ENCODE assay signal across 1 cellular context in the genomic region with DNA sequence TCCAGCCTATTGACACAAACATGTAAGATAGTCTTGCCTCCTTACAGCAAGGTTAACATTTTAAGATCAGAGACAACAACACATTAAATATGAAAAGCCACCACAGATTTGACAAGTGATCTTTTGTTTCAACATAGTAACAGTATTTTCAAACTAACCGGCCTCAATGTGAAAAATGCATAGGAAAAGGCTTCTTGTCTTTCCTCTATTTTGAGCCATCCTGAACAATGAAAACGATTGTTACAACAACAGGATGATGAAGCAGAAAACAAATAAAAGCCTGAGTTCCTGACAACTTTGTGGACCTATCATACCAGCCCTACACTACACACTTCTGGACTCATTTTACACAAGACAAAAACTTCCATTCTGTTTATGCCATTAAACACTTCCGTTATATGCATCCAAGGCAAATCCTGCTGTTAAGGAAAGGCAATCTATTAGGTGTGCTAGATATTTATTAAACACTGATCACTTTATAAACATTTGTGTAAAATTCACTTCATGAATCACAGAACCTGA.
TF ChIP-seq lines count a peak whose summit lies in the region.

No MANE protein-coding gene starts in this region.

TF ChIP-seq in HepG2, 621 proteins besides CTCF, POLR2A, EP300 and RAD21 (continued from another document and continues in another):
- TF ChIP-seq, protein P1, sequence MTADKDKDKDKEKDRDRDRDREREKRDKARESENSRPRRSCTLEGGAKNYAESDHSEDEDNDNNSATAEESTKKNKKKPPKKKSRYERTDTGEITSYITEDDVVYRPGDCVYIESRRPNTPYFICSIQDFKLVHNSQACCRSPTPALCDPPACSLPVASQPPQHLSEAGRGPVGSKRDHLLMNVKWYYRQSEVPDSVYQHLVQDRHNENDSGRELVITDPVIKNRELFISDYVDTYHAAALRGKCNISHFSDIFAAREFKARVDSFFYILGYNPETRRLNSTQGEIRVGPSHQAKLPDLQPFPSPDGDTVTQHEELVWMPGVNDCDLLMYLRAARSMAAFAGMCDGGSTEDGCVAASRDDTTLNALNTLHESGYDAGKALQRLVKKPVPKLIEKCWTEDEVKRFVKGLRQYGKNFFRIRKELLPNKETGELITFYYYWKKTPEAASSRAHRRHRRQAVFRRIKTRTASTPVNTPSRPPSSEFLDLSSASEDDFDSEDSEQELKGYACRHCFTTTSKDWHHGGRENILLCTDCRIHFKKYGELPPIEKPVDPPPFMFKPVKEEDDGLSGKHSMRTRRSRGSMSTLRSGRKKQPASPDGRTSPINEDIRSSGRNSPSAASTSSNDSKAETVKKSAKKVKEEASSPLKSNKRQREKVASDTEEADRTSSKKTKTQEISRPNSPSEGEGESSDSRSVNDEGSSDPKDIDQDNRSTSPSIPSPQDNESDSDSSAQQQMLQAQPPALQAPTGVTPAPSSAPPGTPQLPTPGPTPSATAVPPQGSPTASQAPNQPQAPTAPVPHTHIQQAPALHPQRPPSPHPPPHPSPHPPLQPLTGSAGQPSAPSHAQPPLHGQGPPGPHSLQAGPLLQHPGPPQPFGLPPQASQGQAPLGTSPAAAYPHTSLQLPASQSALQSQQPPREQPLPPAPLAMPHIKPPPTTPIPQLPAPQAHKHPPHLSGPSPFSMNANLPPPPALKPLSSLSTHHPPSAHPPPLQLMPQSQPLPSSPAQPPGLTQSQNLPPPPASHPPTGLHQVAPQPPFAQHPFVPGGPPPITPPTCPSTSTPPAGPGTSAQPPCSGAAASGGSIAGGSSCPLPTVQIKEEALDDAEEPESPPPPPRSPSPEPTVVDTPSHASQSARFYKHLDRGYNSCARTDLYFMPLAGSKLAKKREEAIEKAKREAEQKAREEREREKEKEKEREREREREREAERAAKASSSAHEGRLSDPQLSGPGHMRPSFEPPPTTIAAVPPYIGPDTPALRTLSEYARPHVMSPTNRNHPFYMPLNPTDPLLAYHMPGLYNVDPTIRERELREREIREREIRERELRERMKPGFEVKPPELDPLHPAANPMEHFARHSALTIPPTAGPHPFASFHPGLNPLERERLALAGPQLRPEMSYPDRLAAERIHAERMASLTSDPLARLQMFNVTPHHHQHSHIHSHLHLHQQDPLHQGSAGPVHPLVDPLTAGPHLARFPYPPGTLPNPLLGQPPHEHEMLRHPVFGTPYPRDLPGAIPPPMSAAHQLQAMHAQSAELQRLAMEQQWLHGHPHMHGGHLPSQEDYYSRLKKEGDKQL (CRISPR knock-in tag; IDR thresholded peaks at IDR 0.05; ENCODE audit: low read depth), result no peak
- no peak for TF ChIP-seq PPARG (CRISPR knock-in tag; conservative IDR thresholded peaks at IDR 0.05)
- no peak for TF ChIP-seq CBX1 (IDR thresholded peaks at IDR 0.05; ENCODE audit: low read depth)
- TF ChIP-seq ZNF121 (CRISPR knock-in tag; IDR thresholded peaks at IDR 0.05), result no peak
- no peak for TF ChIP-seq CBFB (CRISPR knock-in tag; IDR thresholded peaks at IDR 0.05)
- TF ChIP-seq ZNF468 (CRISPR knock-in tag; IDR thresholded peaks at IDR 0.05), result no peak
- TF ChIP-seq, protein P2, sequence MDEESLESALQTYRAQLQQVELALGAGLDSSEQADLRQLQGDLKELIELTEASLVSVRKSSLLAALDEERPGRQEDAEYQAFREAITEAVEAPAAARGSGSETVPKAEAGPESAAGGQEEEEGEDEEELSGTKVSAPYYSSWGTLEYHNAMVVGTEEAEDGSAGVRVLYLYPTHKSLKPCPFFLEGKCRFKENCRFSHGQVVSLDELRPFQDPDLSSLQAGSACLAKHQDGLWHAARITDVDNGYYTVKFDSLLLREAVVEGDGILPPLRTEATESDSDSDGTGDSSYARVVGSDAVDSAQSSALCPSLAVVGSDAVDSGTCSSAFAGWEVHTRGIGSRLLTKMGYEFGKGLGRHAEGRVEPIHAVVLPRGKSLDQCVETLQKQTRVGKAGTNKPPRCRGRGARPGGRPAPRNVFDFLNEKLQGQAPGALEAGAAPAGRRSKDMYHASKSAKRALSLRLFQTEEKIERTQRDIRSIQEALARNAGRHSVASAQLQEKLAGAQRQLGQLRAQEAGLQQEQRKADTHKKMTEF (CRISPR knock-in tag; IDR thresholded peaks at IDR 0.05), result peak; percentile 96
- TF ChIP-seq GATA4 (IDR thresholded peaks at IDR 0.05; ENCODE audit: borderline replicate concordance, low read depth), result no peak
- TF ChIP-seq GATAD1 (CRISPR knock-in tag; IDR thresholded peaks at IDR 0.05), result peak; percentile 19; the same call in 1 of the 2 replicates
- no peak for TF ChIP-seq ZBTB7B (CRISPR knock-in tag; IDR thresholded peaks at IDR 0.05)
- TF ChIP-seq, protein P3, sequence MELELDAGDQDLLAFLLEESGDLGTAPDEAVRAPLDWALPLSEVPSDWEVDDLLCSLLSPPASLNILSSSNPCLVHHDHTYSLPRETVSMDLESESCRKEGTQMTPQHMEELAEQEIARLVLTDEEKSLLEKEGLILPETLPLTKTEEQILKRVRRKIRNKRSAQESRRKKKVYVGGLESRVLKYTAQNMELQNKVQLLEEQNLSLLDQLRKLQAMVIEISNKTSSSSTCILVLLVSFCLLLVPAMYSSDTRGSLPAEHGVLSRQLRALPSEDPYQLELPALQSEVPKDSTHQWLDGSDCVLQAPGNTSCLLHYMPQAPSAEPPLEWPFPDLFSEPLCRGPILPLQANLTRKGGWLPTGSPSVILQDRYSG (CRISPR knock-in tag; IDR thresholded peaks at IDR 0.05), result no peak
- TF ChIP-seq ATAD3A (CRISPR knock-in tag; IDR thresholded peaks at IDR 0.05), result no peak
- peak; percentile 89 for TF ChIP-seq ZNF614 (CRISPR knock-in tag; IDR thresholded peaks at IDR 0.05; ENCODE audit: borderline replicate concordance)
- TF ChIP-seq ZFYVE20 (CRISPR knock-in tag; IDR thresholded peaks at IDR 0.05; ENCODE audit: borderline replicate concordance, low read depth), result no peak
- no peak for TF ChIP-seq ZFX (CRISPR knock-in tag; IDR thresholded peaks at IDR 0.05; ENCODE audit: low read depth)
- TF ChIP-seq ZNF260 (CRISPR knock-in tag; IDR thresholded peaks at IDR 0.05; ENCODE audit: borderline replicate concordance, low read depth), result no peak
- TF ChIP-seq POLR2AphosphoS2 (IDR thresholded peaks at IDR 0.05; ENCODE audit: low read depth, low read length), result no peak
- no peak for TF ChIP-seq YEATS4 (CRISPR knock-in tag; IDR thresholded peaks at IDR 0.05; ENCODE audit: borderline replicate concordance)
- TF ChIP-seq, protein P4, sequence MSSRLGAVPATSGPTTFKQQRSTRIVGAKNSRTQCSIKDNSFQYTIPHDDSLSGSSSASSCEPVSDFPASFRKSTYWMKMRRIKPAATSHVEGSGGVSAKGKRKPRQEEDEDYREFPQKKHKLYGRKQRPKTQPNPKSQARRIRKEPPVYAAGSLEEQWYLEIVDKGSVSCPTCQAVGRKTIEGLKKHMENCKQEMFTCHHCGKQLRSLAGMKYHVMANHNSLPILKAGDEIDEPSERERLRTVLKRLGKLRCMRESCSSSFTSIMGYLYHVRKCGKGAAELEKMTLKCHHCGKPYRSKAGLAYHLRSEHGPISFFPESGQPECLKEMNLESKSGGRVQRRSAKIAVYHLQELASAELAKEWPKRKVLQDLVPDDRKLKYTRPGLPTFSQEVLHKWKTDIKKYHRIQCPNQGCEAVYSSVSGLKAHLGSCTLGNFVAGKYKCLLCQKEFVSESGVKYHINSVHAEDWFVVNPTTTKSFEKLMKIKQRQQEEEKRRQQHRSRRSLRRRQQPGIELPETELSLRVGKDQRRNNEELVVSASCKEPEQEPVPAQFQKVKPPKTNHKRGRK (CRISPR knock-in tag; IDR thresholded peaks at IDR 0.05), result no peak
- TF ChIP-seq, protein P5, sequence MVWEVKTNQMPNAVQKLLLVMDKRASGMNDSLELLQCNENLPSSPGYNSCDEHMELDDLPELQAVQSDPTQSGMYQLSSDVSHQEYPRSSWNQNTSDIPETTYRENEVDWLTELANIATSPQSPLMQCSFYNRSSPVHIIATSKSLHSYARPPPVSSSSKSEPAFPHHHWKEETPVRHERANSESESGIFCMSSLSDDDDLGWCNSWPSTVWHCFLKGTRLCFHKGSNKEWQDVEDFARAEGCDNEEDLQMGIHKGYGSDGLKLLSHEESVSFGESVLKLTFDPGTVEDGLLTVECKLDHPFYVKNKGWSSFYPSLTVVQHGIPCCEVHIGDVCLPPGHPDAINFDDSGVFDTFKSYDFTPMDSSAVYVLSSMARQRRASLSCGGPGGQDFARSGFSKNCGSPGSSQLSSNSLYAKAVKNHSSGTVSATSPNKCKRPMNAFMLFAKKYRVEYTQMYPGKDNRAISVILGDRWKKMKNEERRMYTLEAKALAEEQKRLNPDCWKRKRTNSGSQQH (CRISPR knock-in tag; IDR thresholded peaks at IDR 0.05; ENCODE audit: low read depth), result no peak
- no peak for TF ChIP-seq ZNF567 (CRISPR knock-in tag; IDR thresholded peaks at IDR 0.05; ENCODE audit: borderline replicate concordance)
- TF ChIP-seq U2AF1 (optimal IDR thresholded peaks at IDR 0.05; ENCODE audit: low read depth, low read length), result no peak
- TF ChIP-seq ZNF292 (CRISPR knock-in tag; IDR thresholded peaks at IDR 0.05; ENCODE audit: borderline replicate concordance, low read depth), result peak; percentile 46; the same call in 1 of the 2 replicates
- TF ChIP-seq, protein P6, sequence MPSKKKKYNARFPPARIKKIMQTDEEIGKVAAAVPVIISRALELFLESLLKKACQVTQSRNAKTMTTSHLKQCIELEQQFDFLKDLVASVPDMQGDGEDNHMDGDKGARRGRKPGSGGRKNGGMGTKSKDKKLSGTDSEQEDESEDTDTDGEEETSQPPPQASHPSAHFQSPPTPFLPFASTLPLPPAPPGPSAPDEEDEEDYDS (CRISPR knock-in tag; IDR thresholded peaks at IDR 0.05), result peak; percentile 73
- TF ChIP-seq, protein P7, sequence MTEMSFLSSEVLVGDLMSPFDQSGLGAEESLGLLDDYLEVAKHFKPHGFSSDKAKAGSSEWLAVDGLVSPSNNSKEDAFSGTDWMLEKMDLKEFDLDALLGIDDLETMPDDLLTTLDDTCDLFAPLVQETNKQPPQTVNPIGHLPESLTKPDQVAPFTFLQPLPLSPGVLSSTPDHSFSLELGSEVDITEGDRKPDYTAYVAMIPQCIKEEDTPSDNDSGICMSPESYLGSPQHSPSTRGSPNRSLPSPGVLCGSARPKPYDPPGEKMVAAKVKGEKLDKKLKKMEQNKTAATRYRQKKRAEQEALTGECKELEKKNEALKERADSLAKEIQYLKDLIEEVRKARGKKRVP (CRISPR knock-in tag; IDR thresholded peaks at IDR 0.05), result peak in 1 of 2 experiments; percentile 76; a peak in 2 of 4 replicates
- no peak for TF ChIP-seq PCBP1 (IDR thresholded peaks at IDR 0.05; ENCODE audit: borderline replicate concordance, low read depth, low read length)
- TF ChIP-seq NFKBIZ (CRISPR knock-in tag; IDR thresholded peaks at IDR 0.05), result no peak
- TF ChIP-seq NCOR1 (IDR thresholded peaks at IDR 0.05; ENCODE audit: borderline replicate concordance, low read length), result no peak
- no peak for TF ChIP-seq TBP (CRISPR knock-in tag; IDR thresholded peaks at IDR 0.05)
- TF ChIP-seq, protein P8, sequence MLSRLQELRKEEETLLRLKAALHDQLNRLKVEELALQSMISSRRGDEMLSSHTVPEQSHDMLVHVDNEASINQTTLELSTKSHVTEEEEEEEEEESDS (CRISPR knock-in tag; IDR thresholded peaks at IDR 0.05; ENCODE audit: borderline replicate concordance), result no peak
- no peak for TF ChIP-seq ZNF670 (CRISPR knock-in tag; IDR thresholded peaks at IDR 0.05; ENCODE audit: borderline replicate concordance)
- TF ChIP-seq, protein P9, sequence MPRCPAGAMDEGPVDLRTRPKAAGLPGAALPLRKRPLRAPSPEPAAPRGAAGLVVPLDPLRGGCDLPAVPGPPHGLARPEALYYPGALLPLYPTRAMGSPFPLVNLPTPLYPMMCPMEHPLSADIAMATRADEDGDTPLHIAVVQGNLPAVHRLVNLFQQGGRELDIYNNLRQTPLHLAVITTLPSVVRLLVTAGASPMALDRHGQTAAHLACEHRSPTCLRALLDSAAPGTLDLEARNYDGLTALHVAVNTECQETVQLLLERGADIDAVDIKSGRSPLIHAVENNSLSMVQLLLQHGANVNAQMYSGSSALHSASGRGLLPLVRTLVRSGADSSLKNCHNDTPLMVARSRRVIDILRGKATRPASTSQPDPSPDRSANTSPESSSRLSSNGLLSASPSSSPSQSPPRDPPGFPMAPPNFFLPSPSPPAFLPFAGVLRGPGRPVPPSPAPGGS (CRISPR knock-in tag; IDR thresholded peaks at IDR 0.05), result no peak
- TF ChIP-seq PLRG1 (conservative IDR thresholded peaks at IDR 0.05), result no peak
- no peak for TF ChIP-seq ELF4 (CRISPR knock-in tag; IDR thresholded peaks at IDR 0.05; ENCODE audit: borderline replicate concordance)
- no peak for TF ChIP-seq ZNF780A (CRISPR knock-in tag; IDR thresholded peaks at IDR 0.05)
- TF ChIP-seq, protein P10, sequence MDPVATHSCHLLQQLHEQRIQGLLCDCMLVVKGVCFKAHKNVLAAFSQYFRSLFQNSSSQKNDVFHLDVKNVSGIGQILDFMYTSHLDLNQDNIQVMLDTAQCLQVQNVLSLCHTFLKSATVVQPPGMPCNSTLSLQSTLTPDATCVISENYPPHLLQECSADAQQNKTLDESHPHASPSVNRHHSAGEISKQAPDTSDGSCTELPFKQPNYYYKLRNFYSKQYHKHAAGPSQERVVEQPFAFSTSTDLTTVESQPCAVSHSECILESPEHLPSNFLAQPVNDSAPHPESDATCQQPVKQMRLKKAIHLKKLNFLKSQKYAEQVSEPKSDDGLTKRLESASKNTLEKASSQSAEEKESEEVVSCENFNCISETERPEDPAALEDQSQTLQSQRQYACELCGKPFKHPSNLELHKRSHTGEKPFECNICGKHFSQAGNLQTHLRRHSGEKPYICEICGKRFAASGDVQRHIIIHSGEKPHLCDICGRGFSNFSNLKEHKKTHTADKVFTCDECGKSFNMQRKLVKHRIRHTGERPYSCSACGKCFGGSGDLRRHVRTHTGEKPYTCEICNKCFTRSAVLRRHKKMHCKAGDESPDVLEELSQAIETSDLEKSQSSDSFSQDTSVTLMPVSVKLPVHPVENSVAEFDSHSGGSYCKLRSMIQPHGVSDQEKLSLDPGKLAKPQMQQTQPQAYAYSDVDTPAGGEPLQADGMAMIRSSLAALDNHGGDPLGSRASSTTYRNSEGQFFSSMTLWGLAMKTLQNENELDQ (CRISPR knock-in tag; IDR thresholded peaks at IDR 0.05; ENCODE audit: borderline replicate concordance), result no peak
